In the genomic region with DNA sequence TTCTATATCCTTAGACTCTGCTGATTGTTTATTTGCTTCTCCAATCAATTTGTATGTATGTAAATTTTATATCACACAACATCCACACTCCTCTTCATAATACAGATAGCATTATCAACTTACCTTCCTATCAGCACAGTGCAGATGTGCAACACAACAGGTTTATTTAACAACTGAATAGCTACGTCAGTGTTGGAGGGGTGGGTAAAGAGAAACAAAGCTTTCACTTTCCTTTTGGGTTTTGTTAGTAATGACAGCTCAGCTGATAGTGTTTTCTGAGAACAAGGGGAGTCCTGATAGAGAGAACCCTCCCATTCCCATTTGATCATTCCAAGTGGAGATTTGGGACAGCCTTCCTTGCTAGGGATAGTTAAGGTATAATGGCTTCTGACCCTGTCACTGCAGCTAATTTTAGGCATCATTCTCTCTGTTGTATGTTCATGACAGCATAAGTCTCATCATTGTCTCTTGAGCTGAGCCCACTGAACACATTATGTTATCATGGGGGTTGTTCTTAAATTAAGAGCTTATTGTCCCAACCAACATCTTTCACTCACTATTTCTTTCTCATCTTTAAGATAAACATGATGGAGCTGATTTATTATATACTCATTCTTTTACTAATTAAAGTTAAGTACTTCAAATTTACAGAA, we compare ENCODE assay signal across 13 cellular contexts.
DNase-seq lines count a peak whose midpoint lies in the region; ATAC-seq, FAIRE-seq and TF ChIP-seq lines count a peak whose summit lies in the region.
"Had no signal": no experiment of that assay in that cellular context is flagged by ENCODE, and none has a peak within 500 bp of the region (broad histone marks: within the 10 kb centered on the region; RNA-seq: fewer than 3 reads in every experiment).

No MANE protein-coding gene starts in this region.

- no peak for DNase-seq in SK-N-SH
- DNase-seq in osteoblast (ENCODE audit: insufficient read length, low spot score, missing footprints) = peak; percentile 53
- no peak for DNase-seq in HTR-8/SVneo (ENCODE audit: insufficient read length, low spot score)
- DNase-seq in brain microvascular endothelial cell = no peak
- no peak for DNase-seq in gastrocnemius medialis
- DNase-seq: activated naive CD8-positive, alpha-beta T cell treated with anti-CD3 and anti-CD28 coated beads, Interleukin-2, amount 10 ng/mL, durations not matched to agents 7 days and 5 days; endodermal cell; naive B cell; NCI-H1092; stimulated activated naive CD8-positive, alpha-beta T cell treated with anti-CD3 and anti-CD28 coated beads, Interleukin-15, amount 100 ng/mL, for 72 hours had no signal

- TF ChIP-seq EP300 in SK-N-SH (IDR thresholded peaks at IDR 0.05; ENCODE audit: borderline replicate concordance in 1 of 2, low read depth in 1 of 2, low read length in 1 of 2) = no peak

- TF ChIP-seq CTCF in SK-N-SH (IDR thresholded peaks at IDR 0.05) = no peak
- no peak for TF ChIP-seq CTCF in osteoblast (IDR thresholded peaks at IDR 0.05; ENCODE audit: extremely low read depth, low read depth, low read length)
- no peak for TF ChIP-seq CTCF in brain microvascular endothelial cell (IDR thresholded peaks at IDR 0.05; ENCODE audit: low read depth, low read length, missing control alignments)
- TF ChIP-seq CTCF in gastrocnemius medialis (IDR thresholded peaks at IDR 0.05 in 4 of 5, conservative IDR thresholded peaks at IDR 0.05 in 1 of 5) = no peak

- no peaks in the 10 kb centered on the region for H4K20me1 ChIP-seq in SK-N-SH (ENCODE audit: insufficient read depth)
- H4K20me1 ChIP-seq in osteoblast (ENCODE audit: insufficient read depth, low read length) = no peaks in the 10 kb centered on the region

- POLR2A ChIA-PET in SK-N-SH (lab: Yijun Ruan, JAX) = no interaction called here

- no peak overlapping the region for H3K9ac ChIP-seq in SK-N-SH

- H3K4me2 ChIP-seq in SK-N-SH (no peak overlapping the region), osteoblast (ENCODE audit: insufficient read depth, low read length) (no peak overlapping the region)

- no peaks in the 10 kb centered on the region for H3K9me3 ChIP-seq in SK-N-SH
- no peaks in the 10 kb centered on the region for H3K9me3 ChIP-seq in osteoblast (ENCODE audit: low read depth, low read length)
- no peaks in the 10 kb centered on the region for H3K9me3 ChIP-seq in gastrocnemius medialis

- WGBS in SK-N-SH (ENCODE audit: low lambda C conversion rate) = 4% methylated on average over 1 of the region's 1 CpG

- CTCF ChIA-PET in SK-N-SH (lab: Yijun Ruan, JAX) = interaction anchor here (1.6 kb wide), 1 partner anchor 74 kb away, joined by 3 read pairs; no protein-coding TSS in a partner anchor

- ATAC-seq in SK-N-SH treated with all-trans-retinoic acid at 6 μM for 48 hours (no peak), HG02623 (IDR thresholded peaks at IDR 0.05; ENCODE audit: unreplicated experiment) (peak; percentile 74), HG03558 (IDR thresholded peaks at IDR 0.05; ENCODE audit: extremely low read depth, unreplicated experiment) (peak; percentile 76), gastrocnemius medialis (no peak)
- ATAC-seq: stimulated activated naive CD8-positive, alpha-beta T cell treated with anti-CD3 and anti-CD28 coated beads, Interleukin-15, amount 100 ng/mL, for 72 hours had no signal

- no peak for TF ChIP-seq RAD21 in SK-N-SH (IDR thresholded peaks at IDR 0.05; ENCODE audit: low read length)

- H3K27me3 ChIP-seq in SK-N-SH (ENCODE audit: insufficient read depth) (no peaks in the 10 kb centered on the region), osteoblast (ENCODE audit: insufficient read depth, low read length) (no peaks in the 10 kb centered on the region), brain microvascular endothelial cell (replicated peaks) (no peaks in the 10 kb centered on the region), gastrocnemius medialis (no peaks in the 10 kb centered on the region)

- H3K4me1 ChIP-seq in SK-N-SH (ENCODE audit: control insufficient read depth in 1 of 2, insufficient read depth in 2 of 2, low read depth in 1 of 2, low read length in 1 of 2) = no peaks in the 10 kb centered on the region
- H3K4me1 ChIP-seq in osteoblast (ENCODE audit: insufficient read depth, low read length) = no peaks in the 10 kb centered on the region
- H3K4me1 ChIP-seq in gastrocnemius medialis = no peaks in the 10 kb centered on the region

- no peaks in the 10 kb centered on the region for H3K79me2 ChIP-seq in SK-N-SH (ENCODE audit: insufficient read depth)
- H3K79me2 ChIP-seq in osteoblast (ENCODE audit: insufficient read depth, low read length) = no peaks in the 10 kb centered on the region

- H3K27ac ChIP-seq in SK-N-SH (ENCODE audit: low read depth in 2 of 2, low read length in 1 of 2) = no peak overlapping the region
- no peak overlapping the region for H3K27ac ChIP-seq in osteoblast (ENCODE audit: low read depth, low read length)
- no peak overlapping the region for H3K27ac ChIP-seq in brain microvascular endothelial cell
- H3K27ac ChIP-seq in gastrocnemius medialis = no peak overlapping the region

- in situ Hi-C loops in brain microvascular endothelial cell (cut with HindIII; ENCODE audit: low pct_ligation_motif_present, low sequenced_read_pairs) (no loop called here), gastrocnemius medialis (cut with MboI; ENCODE audit: low sequenced_read_pairs in 4 of 4) (no loop called here)

- H3K4me3 ChIP-seq in SK-N-SH (ENCODE audit: low read depth in 2 of 2, low read length in 1 of 2) = no peak overlapping the region
- no peak overlapping the region for H3K4me3 ChIP-seq in osteoblast (ENCODE audit: insufficient read depth, low read length)
- no peak overlapping the region for H3K4me3 ChIP-seq in brain microvascular endothelial cell (ENCODE audit: low read depth, low read length)
- H3K4me3 ChIP-seq in gastrocnemius medialis = no peak overlapping the region

- intact Hi-C loops in gastrocnemius medialis (cut with DNase I; ENCODE audit: low total_unique reads) = no loop called here

- H3K36me3 ChIP-seq in SK-N-SH (replicated peaks in 1 of 2; ENCODE audit: control insufficient read depth in 1 of 2, insufficient read depth in 2 of 2, low read length in 1 of 2) (no peaks in the 10 kb centered on the region), osteoblast (ENCODE audit: insufficient read depth, low read length) (no peaks in the 10 kb centered on the region), brain microvascular endothelial cell (replicated peaks) (no peaks in the 10 kb centered on the region), gastrocnemius medialis (no peaks in the 10 kb centered on the region)

- H2AFZ ChIP-seq in SK-N-SH (ENCODE audit: low read depth) (0 out of 2 replicates have a peak overlapping the region, but pooled peaks have one; percentile 31), osteoblast (ENCODE audit: low read length) (no peak overlapping the region)

- H3K9me2 ChIP-seq in SK-N-SH = no peaks in the 10 kb centered on the region

- TF ChIP-seq POLR2A in gastrocnemius medialis (IDR thresholded peaks at IDR 0.05) = no peak

- H3F3A ChIP-seq in SK-N-SH (replicated peaks; ENCODE audit: insufficient read depth) = no peaks in the 10 kb centered on the region

- FAIRE-seq in HTR-8/SVneo (lab: Jason Lieb, UNC) = no peak

TF ChIP-seq in SK-N-SH, 30 proteins besides CTCF, POLR2A, EP300 and RAD21 (continues in another document):
- TF ChIP-seq NFIC (IDR thresholded peaks at IDR 0.05; ENCODE audit: borderline replicate concordance) = no peak
- no peak for TF ChIP-seq GABPA (IDR thresholded peaks at IDR 0.05; ENCODE audit: low read depth)
- no peak for TF ChIP-seq EZH2phosphoT487 (IDR thresholded peaks at IDR 0.05; ENCODE audit: borderline replicate concordance, low read depth)
- TF ChIP-seq, protein P1, sequence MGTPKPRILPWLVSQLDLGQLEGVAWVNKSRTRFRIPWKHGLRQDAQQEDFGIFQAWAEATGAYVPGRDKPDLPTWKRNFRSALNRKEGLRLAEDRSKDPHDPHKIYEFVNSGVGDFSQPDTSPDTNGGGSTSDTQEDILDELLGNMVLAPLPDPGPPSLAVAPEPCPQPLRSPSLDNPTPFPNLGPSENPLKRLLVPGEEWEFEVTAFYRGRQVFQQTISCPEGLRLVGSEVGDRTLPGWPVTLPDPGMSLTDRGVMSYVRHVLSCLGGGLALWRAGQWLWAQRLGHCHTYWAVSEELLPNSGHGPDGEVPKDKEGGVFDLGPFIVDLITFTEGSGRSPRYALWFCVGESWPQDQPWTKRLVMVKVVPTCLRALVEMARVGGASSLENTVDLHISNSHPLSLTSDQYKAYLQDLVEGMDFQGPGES (IDR thresholded peaks at IDR 0.05; ENCODE audit: low read depth, low read length) = no peak
- TF ChIP-seq TEAD4 (IDR thresholded peaks at IDR 0.05; ENCODE audit: borderline replicate concordance, insufficient read depth) = no peak

TF ChIP-seq in SK-N-SH treated with all-trans-retinoic acid at 6 μM for 48 hours, 23 proteins besides CTCF, POLR2A, EP300 and RAD21 (continues in another document):
- no peak for TF ChIP-seq SNAI2 (CRISPR knock-in tag; IDR thresholded peaks at IDR 0.05)
- TF ChIP-seq, protein P2, sequence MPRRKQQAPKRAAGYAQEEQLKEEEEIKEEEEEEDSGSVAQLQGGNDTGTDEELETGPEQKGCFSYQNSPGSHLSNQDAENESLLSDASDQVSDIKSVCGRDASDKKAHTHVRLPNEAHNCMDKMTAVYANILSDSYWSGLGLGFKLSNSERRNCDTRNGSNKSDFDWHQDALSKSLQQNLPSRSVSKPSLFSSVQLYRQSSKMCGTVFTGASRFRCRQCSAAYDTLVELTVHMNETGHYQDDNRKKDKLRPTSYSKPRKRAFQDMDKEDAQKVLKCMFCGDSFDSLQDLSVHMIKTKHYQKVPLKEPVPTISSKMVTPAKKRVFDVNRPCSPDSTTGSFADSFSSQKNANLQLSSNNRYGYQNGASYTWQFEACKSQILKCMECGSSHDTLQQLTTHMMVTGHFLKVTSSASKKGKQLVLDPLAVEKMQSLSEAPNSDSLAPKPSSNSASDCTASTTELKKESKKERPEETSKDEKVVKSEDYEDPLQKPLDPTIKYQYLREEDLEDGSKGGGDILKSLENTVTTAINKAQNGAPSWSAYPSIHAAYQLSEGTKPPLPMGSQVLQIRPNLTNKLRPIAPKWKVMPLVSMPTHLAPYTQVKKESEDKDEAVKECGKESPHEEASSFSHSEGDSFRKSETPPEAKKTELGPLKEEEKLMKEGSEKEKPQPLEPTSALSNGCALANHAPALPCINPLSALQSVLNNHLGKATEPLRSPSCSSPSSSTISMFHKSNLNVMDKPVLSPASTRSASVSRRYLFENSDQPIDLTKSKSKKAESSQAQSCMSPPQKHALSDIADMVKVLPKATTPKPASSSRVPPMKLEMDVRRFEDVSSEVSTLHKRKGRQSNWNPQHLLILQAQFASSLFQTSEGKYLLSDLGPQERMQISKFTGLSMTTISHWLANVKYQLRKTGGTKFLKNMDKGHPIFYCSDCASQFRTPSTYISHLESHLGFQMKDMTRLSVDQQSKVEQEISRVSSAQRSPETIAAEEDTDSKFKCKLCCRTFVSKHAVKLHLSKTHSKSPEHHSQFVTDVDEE (CRISPR knock-in tag; IDR thresholded peaks at IDR 0.05) = no peak

Comparison
In these comparisons a context has a peak if more than half of its experiments do, and no peak if none do; other contexts are left out.
1. ATAC-seq: peak in HG02623 (single experiment) and HG03558 (single experiment); none in SK-N-SH treated with all-trans-retinoic acid at 6 μM for 48 hours (single experiment) and gastrocnemius medialis (0 of 2).